ENCODE assay signal across 8 cellular contexts in the genomic region with DNA sequence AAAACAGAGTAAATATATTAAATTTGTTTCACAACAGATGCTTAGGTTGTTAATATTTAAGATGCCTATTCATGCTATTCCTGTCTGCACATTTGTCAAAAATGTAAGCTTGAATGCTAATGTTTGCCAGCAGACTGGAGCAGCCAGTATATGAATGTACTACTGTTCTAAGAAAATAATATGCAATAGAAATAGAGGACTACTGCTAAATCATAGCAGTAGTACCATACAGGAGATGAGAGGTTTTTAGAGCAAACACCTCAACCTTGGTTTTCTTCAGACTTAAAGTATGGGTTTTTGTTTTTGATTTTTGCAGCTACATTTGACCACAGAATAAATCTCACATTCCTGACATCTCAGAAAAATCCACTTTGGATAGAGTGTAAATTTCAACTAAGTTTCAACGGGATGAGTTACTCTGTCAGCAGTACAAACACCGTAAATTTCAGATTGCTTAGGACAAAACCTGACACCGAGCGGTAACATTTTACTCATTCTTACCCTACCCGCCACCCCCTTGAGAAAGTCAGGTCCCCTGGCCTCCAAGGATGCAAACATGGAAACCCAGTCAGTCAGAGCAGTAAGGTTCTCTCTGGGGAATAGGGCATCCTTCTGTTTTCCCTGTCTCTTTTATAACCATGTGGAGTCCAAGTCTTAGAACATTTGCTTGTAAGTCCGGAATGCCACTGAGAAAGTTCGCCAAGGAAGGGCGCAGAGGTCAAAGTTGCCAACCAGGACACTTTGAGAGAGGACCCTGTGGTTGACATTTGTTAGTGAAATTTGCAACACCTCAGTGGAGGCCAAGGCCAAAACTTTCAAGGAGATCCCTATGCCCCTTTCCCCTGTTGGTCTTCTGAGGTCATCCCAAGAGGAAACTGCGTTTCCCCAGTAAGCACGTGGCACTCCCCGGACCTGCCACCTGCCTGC. TPM values are rescaled to one million over a fixed set of nuclear protein-coding genes. Genes with fewer than 3 reads are reported as not detected.
DNase-seq lines count a peak whose midpoint lies in the region; ATAC-seq and TF ChIP-seq lines count a peak whose summit lies in the region.

No MANE protein-coding gene starts in this region.

- no peak for TF ChIP-seq POLR2A in erythroblast (IDR thresholded peaks at IDR 0.05; ENCODE audit: low read length)

- peak; percentile 59 for DNase-seq in activated CD4-positive, alpha-beta T cell treated with anti-CD3 and anti-CD28 coated beads for 48 hours
- no peak for DNase-seq in activated CD4-positive, alpha-beta T cell treated with anti-CD3 and anti-CD28 coated beads, Interleukin-2, amount 50 U/mL, for 1 hour
- DNase-seq in memory B cell (ENCODE audit: low spot score in 2 of 2) (no peak), superior temporal gyrus (ENCODE audit: extremely low spot score) (peak; percentile 22), left lobe of liver (ENCODE audit: low spot score) (no peak), globus pallidus (ENCODE audit: low spot score) (no peak), erythroblast (lab: John Stamatoyannopoulos, UW) (no peak)

- H3K27me3 Mint-ChIP-seq in activated T-helper 17 cell treated with anti-CD3 and anti-CD28 coated beads, Interleukin-2, amount 50 U/mL, for 72 hours = no peaks in the 10 kb centered on the region
- peaks cover 7% of the 10 kb centered on the region for H3K27me3 Mint-ChIP-seq in memory B cell

- H3K4me3 Mint-ChIP-seq in activated T-helper 17 cell treated with anti-CD3 and anti-CD28 coated beads, Interleukin-2, amount 50 U/mL, for 72 hours = peak overlapping the region; percentile 94
- H3K4me3 Mint-ChIP-seq in memory B cell = peak overlapping the region; percentile 90

- H3K36me3 Mint-ChIP-seq in activated T-helper 17 cell treated with anti-CD3 and anti-CD28 coated beads, Interleukin-2, amount 50 U/mL, for 72 hours (ENCODE audit: low read depth) = peaks cover 94% of the 10 kb centered on the region
- no peaks in the 10 kb centered on the region for H3K36me3 Mint-ChIP-seq in memory B cell

- peak overlapping the region; percentile 97 for H3K27ac Mint-ChIP-seq in activated T-helper 17 cell treated with anti-CD3 and anti-CD28 coated beads, Interleukin-2, amount 50 U/mL, for 72 hours
- no peak overlapping the region for H3K27ac Mint-ChIP-seq in memory B cell

- H3K4me1 Mint-ChIP-seq in activated T-helper 17 cell treated with anti-CD3 and anti-CD28 coated beads, Interleukin-2, amount 50 U/mL, for 72 hours = peaks cover 9% of the 10 kb centered on the region
- peaks cover 21% of the 10 kb centered on the region for H3K4me1 Mint-ChIP-seq in memory B cell

- H3K9me3 Mint-ChIP-seq in activated T-helper 17 cell treated with anti-CD3 and anti-CD28 coated beads, Interleukin-2, amount 50 U/mL, for 72 hours = no peaks in the 10 kb centered on the region
- H3K9me3 Mint-ChIP-seq in memory B cell = no peaks in the 10 kb centered on the region

- ATAC-seq in activated T-helper 17 cell treated with anti-CD3 and anti-CD28 coated beads, Interleukin-2, amount 50 U/mL, for 72 hours (replicated peaks) = peak; percentile 45
- ATAC-seq in memory B cell (ENCODE audit: low read depth) = no peak
- no peak for ATAC-seq in left lobe of liver

RNA-seq across cellular contexts. Expression of a gene that starts 17.9 kb away (rescaled TPM):
- 100 to 1,000 TPM; 414 to 494 TPM for total RNA-seq in activated T-helper 17 cell treated with anti-CD3 and anti-CD28 coated beads, Interleukin-2, amount 50 U/mL, for 72 hours
- total RNA-seq in left lobe of liver = 12.0 TPM

Comparison
In these comparisons a context has a peak if more than half of its experiments do, and no peak if none do; other contexts are left out.
1. DNase-seq: peak in activated CD4-positive, alpha-beta T cell treated with anti-CD3 and anti-CD28 coated beads for 48 hours (single experiment) and superior temporal gyrus (single experiment); none in activated CD4-positive, alpha-beta T cell treated with anti-CD3 and anti-CD28 coated beads, Interleukin-2, amount 50 U/mL, for 1 hour (single experiment), memory B cell (0 of 2), left lobe of liver (single experiment), globus pallidus (single experiment) and erythroblast (0 of 2).
2. RNA of a gene that starts 17.9 kb away (total RNA-seq): 414 to 494 TPM in activated T-helper 17 cell treated with anti-CD3 and anti-CD28 coated beads, Interleukin-2, amount 50 U/mL, for 72 hours; 12.0 TPM in left lobe of liver (single experiment); every median in the first group is over 10 times any median in the second.